12 cellular contexts compared by ENCODE assay signal in genomic region chr2:75986617-75987016, GRCh38.
DNase-seq lines count a peak whose midpoint lies in the region; TF ChIP-seq lines count a peak whose summit lies in the region.
"Had no signal": no experiment of that assay in that cellular context is flagged by ENCODE, and none has a peak within 500 bp of the region (broad histone marks: within the 10 kb centered on the region; RNA-seq: fewer than 3 reads in every experiment).

No MANE protein-coding gene starts in this region.

- no peak for TF ChIP-seq POLR2A in thyroid gland (IDR thresholded peaks at IDR 0.05)

- DNase-seq in Daoy (ENCODE audit: low read depth): peak; percentile 17
- DNase-seq in RPMI7951 (ENCODE audit: low read depth): peak; percentile 16
- DNase-seq in foreskin melanocyte: peak; percentile 38
- no peak for DNase-seq in stimulated activated CD4-positive, alpha-beta T cell treated with anti-CD3 and anti-CD28 coated beads, Interleukin-4, amount 100 ng/mL, for 24 hours
- DNase-seq in thyroid gland: no peak
- DNase-seq in NCI-H2171 treated with DMSO at 0.1 percent for 48 hours (lab: John Stamatoyannopoulos, UW): no peak
- DNase-seq: Caco-2; CD8-positive, alpha-beta T cell; DMS53 had no signal

- H3K36me3 ChIP-seq in neuron (ENCODE audit: insufficient read depth, low read length) (no peaks in the 10 kb centered on the region), thyroid gland (no peaks in the 10 kb centered on the region)

- H3K9me3 ChIP-seq in neuron (ENCODE audit: low read length): no peaks in the 10 kb centered on the region
- no peaks in the 10 kb centered on the region for H3K9me3 ChIP-seq in thyroid gland

- H3K27ac ChIP-seq in thyroid gland: no peak overlapping the region
- H3K27ac ChIP-seq: A549 had no signal

- WGBS in thyroid gland, 2 donors: 58 to 60% methylated on average over 4 of the region's 4 CpGs

- no peak overlapping the region for H3K4me3 ChIP-seq in neuron (ENCODE audit: low read length)
- no peak overlapping the region for H3K4me3 ChIP-seq in thyroid gland (replicated peaks in 1 of 3)
- H3K4me3 ChIP-seq: A549, GM12878 had no signal

- intact Hi-C loops in thyroid gland (cut with DNase I): no loop called here

- H3K27me3 ChIP-seq in neuron (ENCODE audit: insufficient read depth, low read length) (no peaks in the 10 kb centered on the region), thyroid gland (no peaks in the 10 kb centered on the region)

- H3K4me1 ChIP-seq in neuron (ENCODE audit: insufficient read depth, low read length) (peaks cover 26% of the 10 kb centered on the region), thyroid gland (no peaks in the 10 kb centered on the region)
- H3K4me1 ChIP-seq: A549, Caco-2 had no signal

- TF ChIP-seq CTCF in thyroid gland (IDR thresholded peaks at IDR 0.05): no peak

- H2AFZ ChIP-seq in neuron (ENCODE audit: low read depth, low read length): peak overlapping the region; percentile 8

Comparison
In these comparisons a context has a peak if more than half of its experiments do, and no peak if none do; other contexts are left out.
1. DNase-seq: peak in Daoy (single experiment), RPMI7951 (single experiment) and foreskin melanocyte (single experiment); none in stimulated activated CD4-positive, alpha-beta T cell treated with anti-CD3 and anti-CD28 coated beads, Interleukin-4, amount 100 ng/mL, for 24 hours (single experiment), thyroid gland (0 of 2) and NCI-H2171 treated with DMSO at 0.1 percent for 48 hours (single experiment).